In the genomic region with DNA sequence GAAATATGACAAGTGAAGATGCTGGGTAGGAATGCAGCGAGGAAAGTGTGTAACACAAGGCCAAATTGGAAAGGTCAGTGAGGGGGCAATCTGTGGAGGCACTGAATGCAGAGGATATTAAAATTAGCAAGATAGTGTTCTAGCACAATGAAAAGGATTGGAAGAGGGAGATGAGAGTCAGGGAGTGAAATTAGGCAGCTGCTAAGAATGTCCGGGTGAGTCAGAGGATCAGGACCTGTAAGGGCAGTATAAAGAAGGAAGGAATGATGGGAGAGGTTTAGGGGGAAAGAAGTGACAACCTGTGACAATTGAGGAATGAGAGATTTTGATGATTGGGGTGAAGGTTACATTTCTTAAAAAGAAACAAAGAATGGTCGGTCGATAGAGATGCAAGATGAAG, we compare ENCODE assay signal across 23 cellular contexts.
"Had no signal": no experiment of that assay in that cellular context is flagged by ENCODE, and none has a peak within 500 bp of the region (broad histone marks: within the 10 kb centered on the region; RNA-seq: fewer than 3 reads in every experiment).

No MANE protein-coding gene starts in this region.

- H3K27ac Mint-ChIP-seq: effector memory CD8-positive, alpha-beta T cell; progenitor cell of endocrine pancreas; stimulated activated effector memory CD8-positive, alpha-beta T cell treated with anti-CD3 and anti-CD28 coated beads, Interleukin-12 subunit alpha, Interleukin-12 subunit beta, amount 100 ng/mL, for 72 hours; type B pancreatic cell had no signal

- DNase-seq: cerebellar nuclear complex; cortex of kidney; effector memory CD8-positive, alpha-beta T cell; heart right ventricle; hippocampal formation; islet precursor cell; kidney glomerular epithelial cell; left ventricle myocardium superior; lower lobe of right lung; natural killer cell; stimulated activated CD4-positive, alpha-beta T cell treated with anti-CD3 and anti-CD28 coated beads, Interleukin-2, amount 100 ng/mL, for 24 hours; stimulated activated CD4-positive, alpha-beta T cell treated with anti-CD3 and anti-CD28 coated beads, Interleukin-4, amount 100 ng/mL, for 24 hours; stimulated activated naive CD4-positive, alpha-beta T cell treated with Interleukin-2 at 50 U/mL for 16 hours; substantia nigra; testis; tibial artery had no signal

- H3K9me3 Mint-ChIP-seq: effector memory CD8-positive, alpha-beta T cell; natural killer cell had no signal

- ATAC-seq: effector memory CD8-positive, alpha-beta T cell; foreskin keratinocyte; gastroesophageal sphincter; heart right ventricle; left ventricle myocardium superior; lower lobe of right lung; natural killer cell; sciatic nerve; stimulated activated effector memory CD8-positive, alpha-beta T cell treated with anti-CD3 and anti-CD28 coated beads, Interleukin-12 subunit alpha, Interleukin-12 subunit beta, amount 100 ng/mL, for 72 hours had no signal

- H3K4me3 Mint-ChIP-seq: effector memory CD8-positive, alpha-beta T cell; natural killer cell; neural crest cell; stimulated activated effector memory CD8-positive, alpha-beta T cell treated with anti-CD3 and anti-CD28 coated beads, Interleukin-12 subunit alpha, Interleukin-12 subunit beta, amount 100 ng/mL, for 72 hours; type B pancreatic cell had no signal

- H3K27me3 Mint-ChIP-seq: effector memory CD8-positive, alpha-beta T cell; progenitor cell of endocrine pancreas; type B pancreatic cell had no signal
